Comparison of ENCODE assay signal across 22 cellular contexts in genomic region chr11:47345890-47346563, GRCh38. TPM values are rescaled to one million over a fixed set of nuclear protein-coding genes. Genes with fewer than 3 reads are reported as not detected.
DNase-seq lines count a peak whose midpoint lies in the region; ATAC-seq and TF ChIP-seq lines count a peak whose summit lies in the region.
"Had no signal": no experiment of that assay in that cellular context is flagged by ENCODE, and none has a peak within 500 bp of the region (broad histone marks: within the 10 kb centered on the region; RNA-seq: fewer than 3 reads in every experiment).

No MANE protein-coding gene starts in this region.

- POLR2A ChIA-PET in activated naive CD8-positive, alpha-beta T cell treated with anti-CD3 and anti-CD28 coated beads, Interleukin-2, amount 10 ng/mL, durations not matched to agents 7 days and 5 days (lab: Charles Lee): no interaction called here

- no peaks in the 10 kb centered on the region for H3K4me1 Mint-ChIP-seq in activated naive CD8-positive, alpha-beta T cell treated with anti-CD3 and anti-CD28 coated beads, Interleukin-2, amount 10 ng/mL, durations not matched to agents 7 days and 5 days
- no peaks in the 10 kb centered on the region for H3K4me1 Mint-ChIP-seq in activated naive CD8-positive, alpha-beta T cell treated with anti-CD3 and anti-CD28 coated beads, Interleukin-2, amount 50 U/mL, for 24 hours

- H3K27ac ChIP-seq in osteoblast (ENCODE audit: low read depth, low read length) (no peak overlapping the region), adrenal gland (no peak overlapping the region)

- H3K4me3 ChIP-seq in NT2/D1 (ENCODE audit: insufficient read length, low read depth) (no peak overlapping the region), osteoblast (ENCODE audit: insufficient read depth, low read length) (no peak overlapping the region), adrenal gland (no peak overlapping the region)

- intact Hi-C loops in left ventricle myocardium superior (cut with micrococcal nuclease) (no loop called here), adrenal gland (cut with DNase I) (loop anchor here in 1 of 2 donors (5.0 to 10.0 kb wide), 2 partner anchors 174 to 451 kb away; no protein-coding TSS in a partner anchor)

- no peak for DNase-seq in activated naive CD8-positive, alpha-beta T cell treated with anti-CD3 and anti-CD28 coated beads, Interleukin-2, amount 10 ng/mL, durations not matched to agents 7 days and 5 days
- DNase-seq in activated naive CD8-positive, alpha-beta T cell treated with anti-CD3 and anti-CD28 coated beads, Interleukin-2, amount 50 U/mL, for 24 hours: no peak
- no peak for DNase-seq in NT2/D1 (ENCODE audit: low read depth, low spot score)
- DNase-seq in left ventricle myocardium superior: peak; percentile 39
- DNase-seq in osteoblast (ENCODE audit: insufficient read length, low spot score, missing footprints): peak; percentile 58
- DNase-seq in adrenal gland: no peak
- no peak for DNase-seq in NAMALWA (ENCODE audit: low spot score)
- DNase-seq: 8988T, ACHN, BE2C, Calu3, DMS79 treated with DMSO at 0.1 percent for 48 hours, GF-D8, NCI-H1092 treated with DMSO at 0.1 percent for 48 hours, NCI-H1436, NCI-H187 treated with DMSO at 0.1 percent for 48 hours, NCI-H446 treated with DMSO at 0.1 percent for 48 hours, NCI-H526 had no signal

- H3K9me3 ChIP-seq in NT2/D1 (ENCODE audit: insufficient read depth, low read length): no peaks in the 10 kb centered on the region
- H3K9me3 ChIP-seq in osteoblast (ENCODE audit: low read depth, low read length): no peaks in the 10 kb centered on the region
- H3K9me3 ChIP-seq in adrenal gland (replicated peaks in 1 of 3): no peaks in the 10 kb centered on the region
- H3K9me3 ChIP-seq: BE2C had no signal

- no peak overlapping the region for H3K4me3 Mint-ChIP-seq in activated naive CD8-positive, alpha-beta T cell treated with anti-CD3 and anti-CD28 coated beads, Interleukin-2, amount 10 ng/mL, durations not matched to agents 7 days and 5 days
- H3K4me3 Mint-ChIP-seq in activated naive CD8-positive, alpha-beta T cell treated with anti-CD3 and anti-CD28 coated beads, Interleukin-2, amount 50 U/mL, for 24 hours: no peak overlapping the region
- H3K4me3 Mint-ChIP-seq: IgD-negative memory B cell had no signal

- TF ChIP-seq POLR2A in adrenal gland (IDR thresholded peaks at IDR 0.05): no peak

- H3K79me2 ChIP-seq in osteoblast (ENCODE audit: insufficient read depth, low read length): no peaks in the 10 kb centered on the region

- no peak for TF ChIP-seq CTCF in osteoblast (IDR thresholded peaks at IDR 0.05; ENCODE audit: extremely low read depth, low read depth, low read length)
- no peak for TF ChIP-seq CTCF in adrenal gland (IDR thresholded peaks at IDR 0.05)

- no peaks in the 10 kb centered on the region for H3K36me3 Mint-ChIP-seq in activated naive CD8-positive, alpha-beta T cell treated with anti-CD3 and anti-CD28 coated beads, Interleukin-2, amount 10 ng/mL, durations not matched to agents 7 days and 5 days
- H3K36me3 Mint-ChIP-seq in activated naive CD8-positive, alpha-beta T cell treated with anti-CD3 and anti-CD28 coated beads, Interleukin-2, amount 50 U/mL, for 24 hours (ENCODE audit: low read depth): no peaks in the 10 kb centered on the region
- H3K36me3 Mint-ChIP-seq: IgD-negative memory B cell had no signal

- H3K27me3 ChIP-seq in NT2/D1 (ENCODE audit: insufficient read depth, insufficient read length) (no peaks in the 10 kb centered on the region), osteoblast (ENCODE audit: insufficient read depth, low read length) (peaks cover 5% of the 10 kb centered on the region), adrenal gland (no peaks in the 10 kb centered on the region)
- H3K27me3 ChIP-seq: BE2C had no signal

- peak overlapping the region; percentile 23 for H3K9ac ChIP-seq in NT2/D1 (ENCODE audit: insufficient read length, low read depth)

- peak overlapping the region; percentile 8 for H3K27ac Mint-ChIP-seq in activated naive CD8-positive, alpha-beta T cell treated with anti-CD3 and anti-CD28 coated beads, Interleukin-2, amount 10 ng/mL, durations not matched to agents 7 days and 5 days
- no peak overlapping the region for H3K27ac Mint-ChIP-seq in activated naive CD8-positive, alpha-beta T cell treated with anti-CD3 and anti-CD28 coated beads, Interleukin-2, amount 50 U/mL, for 24 hours
- H3K27ac Mint-ChIP-seq: IgD-negative memory B cell had no signal

- 87 to 94% (median 90%) methylated on average over 10 to 18 of the region's 18 CpGs for WGBS in adrenal gland, 4 donors

- H3K36me3 ChIP-seq in NT2/D1 (ENCODE audit: insufficient read depth, insufficient read length, low read length): no peaks in the 10 kb centered on the region
- no peaks in the 10 kb centered on the region for H3K36me3 ChIP-seq in osteoblast (ENCODE audit: insufficient read depth, low read length)
- no peaks in the 10 kb centered on the region for H3K36me3 ChIP-seq in adrenal gland (replicated peaks in 1 of 2)
- H3K36me3 ChIP-seq: BE2C had no signal

- H3K4me1 ChIP-seq in NT2/D1 (ENCODE audit: insufficient read depth, insufficient read length): peaks cover 16% of the 10 kb centered on the region
- no peaks in the 10 kb centered on the region for H3K4me1 ChIP-seq in osteoblast (ENCODE audit: insufficient read depth, low read length)
- no peaks in the 10 kb centered on the region for H3K4me1 ChIP-seq in adrenal gland (replicated peaks in 1 of 2)
- H3K4me1 ChIP-seq: BE2C had no signal

- no peak overlapping the region for H3K4me2 ChIP-seq in osteoblast (ENCODE audit: insufficient read depth, low read length)

- no peaks in the 10 kb centered on the region for H3K27me3 Mint-ChIP-seq in activated naive CD8-positive, alpha-beta T cell treated with anti-CD3 and anti-CD28 coated beads, Interleukin-2, amount 10 ng/mL, durations not matched to agents 7 days and 5 days
- no peaks in the 10 kb centered on the region for H3K27me3 Mint-ChIP-seq in activated naive CD8-positive, alpha-beta T cell treated with anti-CD3 and anti-CD28 coated beads, Interleukin-2, amount 50 U/mL, for 24 hours
- H3K27me3 Mint-ChIP-seq: IgD-negative memory B cell had no signal

- H4K20me1 ChIP-seq in osteoblast (ENCODE audit: insufficient read depth, low read length): no peaks in the 10 kb centered on the region

- H2AFZ ChIP-seq in osteoblast (ENCODE audit: low read length): no peak overlapping the region

- ATAC-seq in activated naive CD8-positive, alpha-beta T cell treated with anti-CD3 and anti-CD28 coated beads, Interleukin-2, amount 10 ng/mL, durations not matched to agents 7 days and 5 days (ENCODE audit: low read depth): no peak
- no peak for ATAC-seq in activated naive CD8-positive, alpha-beta T cell treated with anti-CD3 and anti-CD28 coated beads, Interleukin-2, amount 50 U/mL, for 24 hours
- peak; percentile 0 for ATAC-seq in left ventricle myocardium superior
- ATAC-seq in GM18511 (IDR thresholded peaks at IDR 0.05; ENCODE audit: unreplicated experiment): no peak
- ATAC-seq: Panc1 had no signal

- H3K9me3 Mint-ChIP-seq in activated naive CD8-positive, alpha-beta T cell treated with anti-CD3 and anti-CD28 coated beads, Interleukin-2, amount 10 ng/mL, durations not matched to agents 7 days and 5 days: no peaks in the 10 kb centered on the region
- H3K9me3 Mint-ChIP-seq in activated naive CD8-positive, alpha-beta T cell treated with anti-CD3 and anti-CD28 coated beads, Interleukin-2, amount 50 U/mL, for 24 hours: no peaks in the 10 kb centered on the region

RNA-seq across cellular contexts. Expression of gene MYBPC3, which starts 6.5 kb away (rescaled TPM):
- total RNA-seq in activated naive CD8-positive, alpha-beta T cell treated with anti-CD3 and anti-CD28 coated beads, Interleukin-2, amount 10 ng/mL, durations not matched to agents 7 days and 5 days: under 1 TPM in 1 of 2 experiments, not detected in 1; 0.11 TPM
- total RNA-seq in left ventricle myocardium superior (2,596 TPM), osteoblast (not detected in 2 replicates), adrenal gland (1 to 10 TPM in 7 of 8 donors, under 1 TPM in 1; 0.54 to 4.4 (median 1.8) TPM)
- 1 to 10 TPM; 1.5 to 5.8 (median 2.9) TPM for polyA plus RNA-seq in adrenal gland
- total RNA-seq: Calu3, H4 had no signal
- polyA plus RNA-seq: IgD-negative memory B cell had no signal

RNA-seq across cellular contexts. Expression of gene SPI1, which starts 32.3 kb away (rescaled TPM):
- 1 to 10 TPM; 2.9 to 3.5 TPM for total RNA-seq in activated naive CD8-positive, alpha-beta T cell treated with anti-CD3 and anti-CD28 coated beads, Interleukin-2, amount 10 ng/mL, durations not matched to agents 7 days and 5 days
- total RNA-seq in left ventricle myocardium superior (11.2 TPM), osteoblast (not detected in 2 replicates), adrenal gland (10 to 100 TPM; 26.3 to 65.6 (median 42.1) TPM)
- polyA plus RNA-seq in adrenal gland: 10 to 100 TPM in 2 of 3 donors, 1 to 10 TPM in 1; 7.0 to 79.2 (median 43.0) TPM
- total RNA-seq: Calu3, H4 had no signal

Comparison
In these comparisons a context has a peak if more than half of its experiments do, and no peak if none do; other contexts are left out.
1. DNase-seq: peak in left ventricle myocardium superior (single experiment) and osteoblast (single experiment); none in activated naive CD8-positive, alpha-beta T cell treated with anti-CD3 and anti-CD28 coated beads, Interleukin-2, amount 10 ng/mL, durations not matched to agents 7 days and 5 days (single experiment), activated naive CD8-positive, alpha-beta T cell treated with anti-CD3 and anti-CD28 coated beads, Interleukin-2, amount 50 U/mL, for 24 hours (single experiment), NT2/D1 (single experiment), adrenal gland (0 of 7) and NAMALWA (single experiment).
2. RNA of gene MYBPC3, which starts 6.5 kb away (total RNA-seq): 2,596 TPM in left ventricle myocardium superior (single experiment); 0.54 to 4.4 TPM in adrenal gland, 0.11 TPM in activated naive CD8-positive, alpha-beta T cell treated with anti-CD3 and anti-CD28 coated beads, Interleukin-2, amount 10 ng/mL, durations not matched to agents 7 days and 5 days and not detected in osteoblast; every median in the first group is over 100 times any median in the second.